ENCODE assay signal across 19 cellular contexts in genomic region chr6:73078908-73079610, GRCh38.
DNase-seq lines count a peak whose midpoint lies in the region; ATAC-seq, FAIRE-seq and TF ChIP-seq lines count a peak whose summit lies in the region.
"Had no signal": no experiment of that assay in that cellular context is flagged by ENCODE, and none has a peak within 500 bp of the region (broad histone marks: within the 10 kb centered on the region; RNA-seq: fewer than 3 reads in every experiment).

No MANE protein-coding gene starts in this region.

- no peak overlapping the region for H3K4me3 Mint-ChIP-seq in astrocyte (ENCODE audit: unreplicated experiment)
- no peak overlapping the region for H3K4me3 Mint-ChIP-seq in stimulated activated naive B cell treated with anti-CD40 and anti-IgM and Interleukin-4, amounts not matched to agents 10 μg/mL and 1 μg/mL and 100 μg/mL, for 72 hours

- TF ChIP-seq CTCF in A549 (IDR thresholded peaks at IDR 0.05) (no peak), astrocyte (IDR thresholded peaks at IDR 0.05; ENCODE audit: insufficient read depth, low read depth, low read length) (no peak), GM10266 (IDR thresholded peaks at IDR 0.05; ENCODE audit: control insufficient read depth, insufficient read depth, low read depth, missing control alignments) (no peak)

- H3K27me3 ChIP-seq in astrocyte (ENCODE audit: insufficient read depth, low read length), result no peaks in the 10 kb centered on the region
- H3K27me3 ChIP-seq: BLaER1 treated with 17β-estradiol and CSF1 and Interleukin-3, amounts not matched to agents 10 nM and 100 nM; Peyer's patch had no signal

- H3K27me3 Mint-ChIP-seq in astrocyte (ENCODE audit: low read depth, unreplicated experiment), result no peaks in the 10 kb centered on the region
- H3K27me3 Mint-ChIP-seq in stimulated activated naive B cell treated with anti-CD40 and anti-IgM and Interleukin-4, amounts not matched to agents 10 μg/mL and 1 μg/mL and 100 μg/mL, for 72 hours, result no peaks in the 10 kb centered on the region

- CTCF ChIA-PET in A549 (lab: Yijun Ruan, JAX), result interaction anchor here (0.7 to 1.8 kb wide), 3 partner anchors 50 to 463 kb away, joined by 3 to 4 read pairs (median 3); no protein-coding TSS in a partner anchor

- no peak for TF ChIP-seq POLR2A in A549 (IDR thresholded peaks at IDR 0.05; ENCODE audit: low read length)

- 46% methylated on average over 5 of the region's 5 CpGs for WGBS in A549 (ENCODE audit: missing lambda C conversion rate)
- WGBS in mesodermal cell (ENCODE audit: insufficient coverage in 2 of 2), 2 experiments, result 100% methylated on average over 2 of the region's 5 CpGs; no CpG with 5 or more reads in 1 of the 2 experiments

- no peak overlapping the region for H2AFZ ChIP-seq in astrocyte (ENCODE audit: low read depth, low read length)

- H3K27ac Mint-ChIP-seq in astrocyte (ENCODE audit: unreplicated experiment), result peak overlapping the region; percentile 12
- H3K27ac Mint-ChIP-seq in stimulated activated naive B cell treated with anti-CD40 and anti-IgM and Interleukin-4, amounts not matched to agents 10 μg/mL and 1 μg/mL and 100 μg/mL, for 72 hours, result no peak overlapping the region

- H4K20me1 ChIP-seq in astrocyte (ENCODE audit: insufficient read depth, low read length), result no peaks in the 10 kb centered on the region
- H4K20me1 ChIP-seq: BLaER1 treated with 17β-estradiol and CSF1 and Interleukin-3, amounts not matched to agents 10 nM and 100 nM had no signal

- no peak for TF ChIP-seq RAD21 in A549 (conservative IDR thresholded peaks at IDR 0.05 in 1 of 2, IDR thresholded peaks at IDR 0.05 in 1 of 2)

- H3K4me1 ChIP-seq in A549 (peaks cover 61% of the 10 kb centered on the region), astrocyte (ENCODE audit: insufficient read depth, low read length) (peaks cover 7% of the 10 kb centered on the region), mesodermal cell (ENCODE audit: control insufficient read depth, insufficient read depth, low read length, poor library complexity, severe bottlenecking) (peaks cover 22% of the 10 kb centered on the region)
- H3K4me1 ChIP-seq: Peyer's patch had no signal

- peak in 1 of 2 experiments; percentile 11 for DNase-seq in A549 (ENCODE audit: low read depth in 1 of 2, low spot score in 1 of 2)
- peak; percentile 78 for DNase-seq in LHCN-M2 (ENCODE audit: low read depth)
- no peak for DNase-seq in astrocyte (ENCODE audit: low read depth)
- DNase-seq in NOMO-1 (lab: John Stamatoyannopoulos, UW; ENCODE audit: unreplicated experiment in 2 of 2), result no peak
- no peak for DNase-seq in stimulated activated naive B cell treated with anti-CD40 and anti-IgM and Interleukin-4, amounts not matched to agents 10 μg/mL and 1 μg/mL and 100 μg/mL, for 72 hours
- DNase-seq in GM10266 (ENCODE audit: extremely low spot score), result no peak
- DNase-seq: 8988T, DND-41, H7, NCI-H146, NCI-H2081, NCI-H510A treated with DMSO at 0.1 percent for 48 hours, NCI-H82, Peyer's patch, SHP77 had no signal

- FAIRE-seq in A549 (lab: Jason Lieb, UNC), result no peak
- FAIRE-seq in astrocyte (lab: Jason Lieb, UNC), result no peak
- FAIRE-seq: K562 had no signal

- H3K9ac ChIP-seq in astrocyte (ENCODE audit: low read length), result no peak overlapping the region
- H3K9ac ChIP-seq: BLaER1 treated with 17β-estradiol and CSF1 and Interleukin-3, amounts not matched to agents 10 nM and 100 nM had no signal

- H3K27ac ChIP-seq in A549 (peak overlapping the region; percentile 51 to 82; a peak in 5 of 6 replicates), astrocyte (ENCODE audit: low read depth, low read length) (peak overlapping the region; percentile 87), mesodermal cell (ENCODE audit: low read depth, low read length, severe bottlenecking) (peak overlapping the region; percentile 54)
- H3K27ac ChIP-seq: BLaER1 treated with 17β-estradiol and CSF1 and Interleukin-3, amounts not matched to agents 10 nM and 100 nM; Peyer's patch had no signal

- ATAC-seq in A549 (peak; percentile 34 to 36; a peak in 2 of 6 replicates), GM21528 (IDR thresholded peaks at IDR 0.05; ENCODE audit: low FRiP score, unreplicated experiment) (no peak)
- ATAC-seq in stimulated activated naive B cell treated with anti-CD40 and anti-IgM and Interleukin-4, amounts not matched to agents 10 μg/mL and 1 μg/mL and 100 μg/mL, for 72 hours (replicated peaks), result no peak
- ATAC-seq: K562 had no signal

- POLR2A ChIA-PET in A549 (lab: Yijun Ruan, JAX), result no interaction called here

- no peak overlapping the region for H3K4me3 ChIP-seq in A549
- H3K4me3 ChIP-seq in astrocyte (ENCODE audit: insufficient read depth, low read depth, low read length), result no peak overlapping the region
- H3K4me3 ChIP-seq in mesodermal cell (ENCODE audit: extremely low read depth, insufficient read depth, low read length, poor library complexity, severe bottlenecking), result no peak overlapping the region
- H3K4me3 ChIP-seq: BLaER1 treated with 17β-estradiol and CSF1 and Interleukin-3, amounts not matched to agents 10 nM and 100 nM; K562; Peyer's patch had no signal

- H3K9me3 Mint-ChIP-seq in astrocyte (ENCODE audit: unreplicated experiment), result no peaks in the 10 kb centered on the region
- no peaks in the 10 kb centered on the region for H3K9me3 Mint-ChIP-seq in stimulated activated naive B cell treated with anti-CD40 and anti-IgM and Interleukin-4, amounts not matched to agents 10 μg/mL and 1 μg/mL and 100 μg/mL, for 72 hours

- peak overlapping the region; percentile 62 for H3K4me2 ChIP-seq in A549
- peak overlapping the region; percentile 61 for H3K4me2 ChIP-seq in astrocyte (ENCODE audit: low read length)
- H3K4me2 ChIP-seq: BLaER1 treated with 17β-estradiol and CSF1 and Interleukin-3, amounts not matched to agents 10 nM and 100 nM had no signal

- no peaks in the 10 kb centered on the region for H3K9me3 ChIP-seq in A549
- no peaks in the 10 kb centered on the region for H3K9me3 ChIP-seq in astrocyte (ENCODE audit: insufficient read depth, low read depth, low read length)
- no peaks in the 10 kb centered on the region for H3K9me3 ChIP-seq in mesodermal cell (ENCODE audit: control insufficient read depth, low read length)
- H3K9me3 ChIP-seq: BLaER1 treated with 17β-estradiol and CSF1 and Interleukin-3, amounts not matched to agents 10 nM and 100 nM; Peyer's patch had no signal

- peaks cover 20% of the 10 kb centered on the region for H3K4me1 Mint-ChIP-seq in astrocyte (ENCODE audit: low read depth, unreplicated experiment)
- H3K4me1 Mint-ChIP-seq in stimulated activated naive B cell treated with anti-CD40 and anti-IgM and Interleukin-4, amounts not matched to agents 10 μg/mL and 1 μg/mL and 100 μg/mL, for 72 hours, result peaks cover 4 to 17% of the 10 kb centered on the region in 2 donors

- no peaks in the 10 kb centered on the region for H3K79me2 ChIP-seq in astrocyte (ENCODE audit: insufficient read depth, low read length)

- H3K36me3 Mint-ChIP-seq in astrocyte (ENCODE audit: low read depth, unreplicated experiment), result no peaks in the 10 kb centered on the region
- H3K36me3 Mint-ChIP-seq in stimulated activated naive B cell treated with anti-CD40 and anti-IgM and Interleukin-4, amounts not matched to agents 10 μg/mL and 1 μg/mL and 100 μg/mL, for 72 hours, result peaks cover 0 to 3% of the 10 kb centered on the region in 2 donors

- H3K36me3 ChIP-seq in astrocyte (ENCODE audit: insufficient read depth, low read length), result no peaks in the 10 kb centered on the region
- H3K36me3 ChIP-seq in mesodermal cell (ENCODE audit: control insufficient read depth, insufficient read depth, low read length), result no peaks in the 10 kb centered on the region
- H3K36me3 ChIP-seq: Peyer's patch had no signal

- no peak for TF ChIP-seq EP300 in A549 (IDR thresholded peaks at IDR 0.05)

TF ChIP-seq in A549, 52 proteins besides CTCF, POLR2A, EP300 and RAD21:
- no peak for TF ChIP-seq HOXB5 (CRISPR knock-in tag; IDR thresholded peaks at IDR 0.05)
- no peak for TF ChIP-seq CHD4 (IDR thresholded peaks at IDR 0.05; ENCODE audit: borderline replicate concordance)
- no peak for TF ChIP-seq CHD2 (IDR thresholded peaks at IDR 0.05; ENCODE audit: low read length, partially characterized antibody)
- TF ChIP-seq TP53 (CRISPR knock-in tag; IDR thresholded peaks at IDR 0.05), result no peak

Comparison
In these comparisons a context has a peak if more than half of its experiments do, and no peak if none do; other contexts are left out.
1. ATAC-seq: peak in A549 (2 of 2); none in stimulated activated naive B cell treated with anti-CD40 and anti-IgM and Interleukin-4, amounts not matched to agents 10 μg/mL and 1 μg/mL and 100 μg/mL, for 72 hours (0 of 2) and GM21528 (single experiment).
2. Peak in every context shown above with its lines, with median percentiles within 50 percentile points of each other: H3K27ac ChIP-seq.